ENCODE assay signal across 8 cellular contexts in the genomic region with DNA sequence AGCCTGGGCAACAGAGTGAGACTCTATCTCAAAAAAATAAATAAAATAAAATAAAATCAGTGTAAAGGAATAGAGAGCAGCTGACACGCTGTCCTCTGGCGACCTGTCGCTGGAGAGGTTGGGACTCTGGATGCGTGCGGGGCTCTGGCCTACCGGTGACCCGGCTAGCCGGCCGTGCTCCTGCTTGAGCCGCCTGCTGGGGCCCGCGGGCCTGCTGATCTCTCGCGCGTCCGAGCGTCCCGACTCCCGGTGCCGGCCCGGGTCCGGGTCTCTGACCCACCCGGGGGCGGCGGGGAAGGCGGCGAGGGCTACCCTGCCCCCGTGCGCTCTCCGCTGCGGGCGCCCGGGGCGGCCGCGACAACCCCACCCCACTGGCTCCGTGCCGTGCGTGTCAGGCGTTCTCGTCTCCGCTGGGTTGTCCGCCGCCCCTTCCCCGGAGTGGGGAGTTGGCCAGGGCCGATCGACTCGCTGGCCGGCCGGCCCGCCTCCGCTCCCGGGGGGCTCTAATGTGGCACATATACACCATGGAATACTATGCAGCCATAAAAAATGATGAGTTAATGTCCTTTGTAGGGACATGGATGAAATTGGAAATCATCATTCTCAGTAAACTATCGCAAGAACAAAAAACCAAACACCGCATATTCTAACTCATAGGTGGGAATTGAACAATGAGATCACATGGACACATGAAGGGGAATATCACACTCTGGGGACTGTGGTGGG. TPM values are rescaled to one million over a fixed set of nuclear protein-coding genes. Genes with fewer than 3 reads are reported as not detected.
DNase-seq lines count a peak whose midpoint lies in the region; ATAC-seq, FAIRE-seq and TF ChIP-seq lines count a peak whose summit lies in the region.
"Not testable (repeated sequence)": the region's sequence is repeated elsewhere in the genome, so short reads cannot be mapped to it uniquely, and the experiment has no call there.

No MANE protein-coding gene starts in this region.

- H2AFZ ChIP-seq in H1 (ENCODE audit: low read length) = not testable (repeated sequence)

- H3K79me2 ChIP-seq in H1 (ENCODE audit: control insufficient read depth in 1 of 2, insufficient read depth in 2 of 2, low read length in 2 of 2) = peaks cover 7 to 28% of the 10 kb centered on the region in 2 experiments

- ATAC-seq in A549; activated CD4-positive, alpha-beta T cell treated with anti-CD3 and anti-CD28 coated beads for 36 hours; activated naive CD8-positive, alpha-beta T cell treated with anti-CD3 and anti-CD28 coated beads, Interleukin-2, amount 50 U/mL, for 24 hours: not testable (repeated sequence)

- H2AK5ac ChIP-seq in H1 (ENCODE audit: low read depth, low read length) = not testable (repeated sequence)

- not testable (repeated sequence) for H3K27ac ChIP-seq in A549; H1 (ENCODE audit: low read depth, low read length); kidney (ENCODE audit: low read depth in 2 of 2, low read length in 2 of 2)
- H3K27ac ChIP-seq in spleen = peak overlapping the region in 4 of 8 donors; percentile 85 to 99 (median 87)

- not testable (repeated sequence) for H4K20me1 ChIP-seq in H1 (replicated peaks in 1 of 2; ENCODE audit: control insufficient read depth in 1 of 2, insufficient read depth in 2 of 2, low read length in 2 of 2)

- CTCF ChIA-PET in A549 (lab: Yijun Ruan, JAX) = interaction anchor here (7.9 kb wide), 1 partner anchor 9 kb away, joined by 84 read pairs; no protein-coding TSS in a partner anchor
- CTCF ChIA-PET in activated CD4-positive, alpha-beta T cell treated with anti-CD3 and anti-CD28 coated beads for 36 hours (lab: Charles Lee) = interaction anchor here (0.6 to 4.1 kb wide), 2 partner anchors 8 to 366 kb away, joined by 3 to 47 read pairs; no protein-coding TSS in a partner anchor
- CTCF ChIA-PET in H1 (lab: Charles Lee; ENCODE audit: partially characterized antibody) = not testable (repeated sequence)

- H2BK120ac ChIP-seq in H1 (replicated peaks; ENCODE audit: low read depth, low read length) = not testable (repeated sequence)

- H2BK5ac ChIP-seq in H1 (ENCODE audit: low read depth, low read length) = not testable (repeated sequence)

- peaks cover 13% of the 10 kb centered on the region; the same call in 2 of the 3 replicates for H3K4me1 ChIP-seq in A549
- not testable (repeated sequence) for H3K4me1 ChIP-seq in H1 (replicated peaks in 1 of 4; ENCODE audit: control insufficient read depth in 3 of 4, insufficient read depth in 4 of 4, low read length in 3 of 4)
- H3K4me1 ChIP-seq in kidney (ENCODE audit: control insufficient read depth in 1 of 2, insufficient read depth in 1 of 2, low read depth in 1 of 2, low read length in 2 of 2) = peaks cover 10 to 11% of the 10 kb centered on the region in 2 donors
- peaks cover 27 to 90% (median 51%) of the 10 kb centered on the region in 6 donors for H3K4me1 ChIP-seq in spleen

- 97% methylated on average over 52 of the region's 55 CpGs for WGBS in A549 (ENCODE audit: missing lambda C conversion rate)
- WGBS in H1 (ENCODE audit: extremely low coverage in 1 of 2, insufficient coverage in 1 of 2, insufficient read length in 1 of 2, insufficient replicate concordance in 2 of 2, low coverage in 1 of 2, low lambda C conversion rate in 2 of 2, missing lambda C conversion rate in 1 of 2), 2 experiments = 94% methylated on average over 54 of the region's 55 CpGs; no CpG with 5 or more reads in 1 of the 2 experiments
- 90 to 97% (median 92%) methylated on average over 54 to 55 of the region's 55 CpGs for WGBS in spleen, 5 donors

- H3K9me3 ChIP-seq in A549; H1 (ENCODE audit: insufficient read depth in 2 of 2, low read depth in 1 of 2, low read length in 1 of 2); kidney (ENCODE audit: control insufficient read depth in 1 of 2, low read length in 2 of 2); spleen: not testable (repeated sequence)

- TF ChIP-seq CTCF in A549 (IDR thresholded peaks at IDR 0.05); H1 (IDR thresholded peaks at IDR 0.05; ENCODE audit: control extremely low read depth in 1 of 3, insufficient read depth in 1 of 3, low read depth in 1 of 3, low read length in 3 of 3); kidney (IDR thresholded peaks at IDR 0.05; ENCODE audit: borderline replicate concordance, extremely low read depth, insufficient read depth); spleen (IDR thresholded peaks at IDR 0.05 in 8 of 11, conservative IDR thresholded peaks at IDR 0.05 in 3 of 11): not testable (repeated sequence)

- H4K5ac ChIP-seq in H1 (ENCODE audit: insufficient read length, low read depth, low read length) = not testable (repeated sequence)

- not testable (repeated sequence) for H4K8ac ChIP-seq in H1 (ENCODE audit: extremely low read depth, insufficient read depth, low read length)

- H3K36me3 ChIP-seq in H1 (ENCODE audit: control insufficient read depth in 2 of 4, insufficient read depth in 4 of 4, low read length in 3 of 4) (peaks cover 0 to 20% (median 5%) of the 10 kb centered on the region in 4 experiments; a peak in 5 of 8 replicates), kidney (ENCODE audit: control insufficient read depth in 1 of 2, insufficient read depth in 2 of 2, low read length in 2 of 2) (peaks cover 7 to 12% of the 10 kb centered on the region in 2 donors), spleen (peaks cover 0 to 59% (median 13%) of the 10 kb centered on the region in 6 donors)

- peaks cover 71% of the 10 kb centered on the region for H3K36me3 Mint-ChIP-seq in activated CD4-positive, alpha-beta T cell treated with anti-CD3 and anti-CD28 coated beads for 36 hours (ENCODE audit: low read depth)
- peaks cover 38% of the 10 kb centered on the region for H3K36me3 Mint-ChIP-seq in activated T-helper 1 cell treated with anti-CD3 and anti-CD28 coated beads, Interleukin-12 subunit alpha, Interleukin-12 subunit beta, Interleukin-2, Interleukin-4 antibody, amounts not matched to agents 30 ng/mL and 10 ng/mL and 1 ng/mL, durations not matched to agents 14 hours and 24 hours and 36 hours (ENCODE audit: low read depth)
- peaks cover 63% of the 10 kb centered on the region for H3K36me3 Mint-ChIP-seq in activated naive CD8-positive, alpha-beta T cell treated with anti-CD3 and anti-CD28 coated beads, Interleukin-2, amount 50 U/mL, for 24 hours (ENCODE audit: low read depth)

- not testable (repeated sequence) for H3K4me2 ChIP-seq in A549; H1 (ENCODE audit: insufficient read depth in 1 of 2, low read depth in 2 of 2, low read length in 2 of 2)

- intact Hi-C loops in activated CD4-positive, alpha-beta T cell treated with anti-CD3 and anti-CD28 coated beads for 36 hours (cut with DNase I, micrococcal nuclease) = loop anchor here in 1 of 2 experiments (10.0 kb wide), 1 partner anchor 1212 kb away; the partner anchor contains the start of gene ZBTB7B
- intact Hi-C loops in activated T-helper 1 cell treated with anti-CD3 and anti-CD28 coated beads, Interleukin-12 subunit alpha, Interleukin-12 subunit beta, Interleukin-2, Interleukin-4 antibody, amounts not matched to agents 30 ng/mL and 10 ng/mL and 1 ng/mL, durations not matched to agents 14 hours and 24 hours and 36 hours (cut with micrococcal nuclease) = loop anchor here (10.0 kb wide), 1 partner anchor 892 kb away; the partner anchor contains the start of gene RUSC1
- intact Hi-C loops in kidney (cut with DNase I); spleen (cut with DNase I; ENCODE audit: low total_unique reads): not testable (repeated sequence)

- H3K18ac ChIP-seq in H1 (ENCODE audit: extremely low read depth, low read length) = not testable (repeated sequence)

- H3K79me1 ChIP-seq in H1 (ENCODE audit: low read depth, low read length) = peaks cover 10% of the 10 kb centered on the region

- H3K4me1 Mint-ChIP-seq in activated CD4-positive, alpha-beta T cell treated with anti-CD3 and anti-CD28 coated beads for 36 hours = peaks cover 63% of the 10 kb centered on the region
- peaks cover 55% of the 10 kb centered on the region for H3K4me1 Mint-ChIP-seq in activated T-helper 1 cell treated with anti-CD3 and anti-CD28 coated beads, Interleukin-12 subunit alpha, Interleukin-12 subunit beta, Interleukin-2, Interleukin-4 antibody, amounts not matched to agents 30 ng/mL and 10 ng/mL and 1 ng/mL, durations not matched to agents 14 hours and 24 hours and 36 hours (ENCODE audit: low read depth)
- H3K4me1 Mint-ChIP-seq in activated naive CD8-positive, alpha-beta T cell treated with anti-CD3 and anti-CD28 coated beads, Interleukin-2, amount 50 U/mL, for 24 hours = peaks cover 81% of the 10 kb centered on the region

- TF ChIP-seq RAD21 in A549 (conservative IDR thresholded peaks at IDR 0.05 in 1 of 2, IDR thresholded peaks at IDR 0.05 in 1 of 2); H1 (IDR thresholded peaks at IDR 0.05 in 1 of 2, conservative IDR thresholded peaks at IDR 0.05 in 1 of 2; ENCODE audit: low read depth in 2 of 2, low read length in 2 of 2): not testable (repeated sequence)

- not testable (repeated sequence) for H2BK15ac ChIP-seq in H1 (ENCODE audit: low read length)

- H3K23me2 ChIP-seq in H1 (ENCODE audit: low read depth, low read length) = not testable (repeated sequence)

- POLR2A ChIA-PET in A549 (lab: Yijun Ruan, JAX); activated CD4-positive, alpha-beta T cell treated with anti-CD3 and anti-CD28 coated beads for 36 hours (lab: Charles Lee): not testable (repeated sequence)
- POLR2A ChIA-PET in H1 (lab: Charles Lee; ENCODE audit: partially characterized antibody) = interaction anchor here (0.6 to 6.5 kb wide), 7 partner anchors 8 to 300 kb away, joined by 3 to 77 read pairs (median 3); no protein-coding TSS in a partner anchor

- H3K9me3 Mint-ChIP-seq in activated CD4-positive, alpha-beta T cell treated with anti-CD3 and anti-CD28 coated beads for 36 hours (ENCODE audit: low read depth); activated T-helper 1 cell treated with anti-CD3 and anti-CD28 coated beads, Interleukin-12 subunit alpha, Interleukin-12 subunit beta, Interleukin-2, Interleukin-4 antibody, amounts not matched to agents 30 ng/mL and 10 ng/mL and 1 ng/mL, durations not matched to agents 14 hours and 24 hours and 36 hours; activated naive CD8-positive, alpha-beta T cell treated with anti-CD3 and anti-CD28 coated beads, Interleukin-2, amount 50 U/mL, for 24 hours: not testable (repeated sequence)

- FAIRE-seq in A549 (lab: Jason Lieb, UNC) (peak; percentile 100), H54 (lab: Jason Lieb, UNC) (peak; percentile 6), H1 (lab: Jason Lieb, UNC) (peak; percentile 100), kidney (lab: Jason Lieb, UNC) (peak; percentile 99)

- not testable (repeated sequence) for H2BK20ac ChIP-seq in H1 (ENCODE audit: low read length)

- H3K23ac ChIP-seq in H1 (ENCODE audit: insufficient read length) = not testable (repeated sequence)

- not testable (repeated sequence) for H3K14ac ChIP-seq in H1 (ENCODE audit: insufficient read length)

- peak overlapping the region; percentile 85 for H3K27ac Mint-ChIP-seq in activated CD4-positive, alpha-beta T cell treated with anti-CD3 and anti-CD28 coated beads for 36 hours
- H3K27ac Mint-ChIP-seq in activated T-helper 1 cell treated with anti-CD3 and anti-CD28 coated beads, Interleukin-12 subunit alpha, Interleukin-12 subunit beta, Interleukin-2, Interleukin-4 antibody, amounts not matched to agents 30 ng/mL and 10 ng/mL and 1 ng/mL, durations not matched to agents 14 hours and 24 hours and 36 hours = peak overlapping the region; percentile 75
- H3K27ac Mint-ChIP-seq in activated naive CD8-positive, alpha-beta T cell treated with anti-CD3 and anti-CD28 coated beads, Interleukin-2, amount 50 U/mL, for 24 hours = peak overlapping the region; percentile 99

- not testable (repeated sequence) for DNase-seq in A549 (ENCODE audit: low read depth in 1 of 2, low spot score in 1 of 2); H54 (ENCODE audit: insufficient read length, low spot score); activated CD4-positive, alpha-beta T cell treated with anti-CD3 and anti-CD28 coated beads for 36 hours; activated T-helper 1 cell treated with anti-CD3 and anti-CD28 coated beads, Interleukin-12 subunit alpha, Interleukin-12 subunit beta, Interleukin-2, Interleukin-4 antibody, amounts not matched to agents 30 ng/mL and 10 ng/mL and 1 ng/mL, durations not matched to agents 14 hours and 24 hours and 36 hours (ENCODE audit: low spot score); activated naive CD8-positive, alpha-beta T cell treated with anti-CD3 and anti-CD28 coated beads, Interleukin-2, amount 50 U/mL, for 24 hours; H1 (ENCODE audit: low read depth in 1 of 2, low spot score in 2 of 2); kidney
- peak; percentile 72 for DNase-seq in spleen

- not testable (repeated sequence) for H3K27me3 ChIP-seq in H1 (replicated peaks in 1 of 4; ENCODE audit: control insufficient read depth in 3 of 4, extremely low read depth in 1 of 4, insufficient read depth in 3 of 4, low read length in 3 of 4); spleen (replicated peaks in 1 of 7)

- H3K27me3 Mint-ChIP-seq in activated CD4-positive, alpha-beta T cell treated with anti-CD3 and anti-CD28 coated beads for 36 hours; activated T-helper 1 cell treated with anti-CD3 and anti-CD28 coated beads, Interleukin-12 subunit alpha, Interleukin-12 subunit beta, Interleukin-2, Interleukin-4 antibody, amounts not matched to agents 30 ng/mL and 10 ng/mL and 1 ng/mL, durations not matched to agents 14 hours and 24 hours and 36 hours (ENCODE audit: insufficient read depth); activated naive CD8-positive, alpha-beta T cell treated with anti-CD3 and anti-CD28 coated beads, Interleukin-2, amount 50 U/mL, for 24 hours: not testable (repeated sequence)

- not testable (repeated sequence) for H3K56ac ChIP-seq in H1 (replicated peaks; ENCODE audit: insufficient read length, low read depth, low read length)

- peak overlapping the region; percentile 72 for H3K4me3 Mint-ChIP-seq in activated CD4-positive, alpha-beta T cell treated with anti-CD3 and anti-CD28 coated beads for 36 hours
- H3K4me3 Mint-ChIP-seq in activated T-helper 1 cell treated with anti-CD3 and anti-CD28 coated beads, Interleukin-12 subunit alpha, Interleukin-12 subunit beta, Interleukin-2, Interleukin-4 antibody, amounts not matched to agents 30 ng/mL and 10 ng/mL and 1 ng/mL, durations not matched to agents 14 hours and 24 hours and 36 hours = peak overlapping the region; percentile 32
- H3K4me3 Mint-ChIP-seq in activated naive CD8-positive, alpha-beta T cell treated with anti-CD3 and anti-CD28 coated beads, Interleukin-2, amount 50 U/mL, for 24 hours = not testable (repeated sequence)

- H3K4ac ChIP-seq in H1 (replicated peaks; ENCODE audit: insufficient read length, low read depth, low read length) = not testable (repeated sequence)

- TF ChIP-seq POLR2A in A549 (IDR thresholded peaks at IDR 0.05; ENCODE audit: low read length); H54 (IDR thresholded peaks at IDR 0.05; ENCODE audit: low read depth, low read length); H1 (IDR thresholded peaks at IDR 0.05; ENCODE audit: control extremely low read depth in 1 of 2, low read depth in 2 of 2, low read length in 2 of 2); spleen (IDR thresholded peaks at IDR 0.05): not testable (repeated sequence)

- not testable (repeated sequence) for H2BK12ac ChIP-seq in H1 (ENCODE audit: low read depth, low read length)

- not testable (repeated sequence) for H3K9ac ChIP-seq in H1 (replicated peaks in 1 of 4; ENCODE audit: extremely low read depth in 1 of 4, low read depth in 3 of 4, low read length in 3 of 4); kidney (ENCODE audit: low read length in 2 of 2)

- not testable (repeated sequence) for H3K4me3 ChIP-seq in A549; H1 (ENCODE audit: extremely low read depth in 1 of 4, insufficient read depth in 2 of 4, low read depth in 3 of 4, low read length in 4 of 4); kidney (ENCODE audit: low read length in 2 of 2); spleen

- H4K91ac ChIP-seq in H1 (replicated peaks; ENCODE audit: insufficient read length, low read length) = not testable (repeated sequence)

- TF ChIP-seq EP300 in A549 (IDR thresholded peaks at IDR 0.05); H1 (IDR thresholded peaks at IDR 0.05; ENCODE audit: borderline replicate concordance in 1 of 2, low read depth in 2 of 2, low read length in 2 of 2): not testable (repeated sequence)

RNA-seq across cellular contexts. Expression of gene PMF1, which starts 3.7 kb away (rescaled TPM):
- polyA plus RNA-seq in A549 (2011; rRNA removed) (61.4 and 63.9 TPM in 2 replicates), A549 (2017; fragmentation: RNase III; extraction: RNeasy Plus Mini Kit Qiagen cat#74134 plus additional on column Dnase treatment) (57.7 to 59.8 TPM (median 59.4 TPM) in 3 replicates), H1 (2011; rRNA removed) (296 and 337 TPM in 2 replicates), kidney (ENCODE audit: insufficient read depth, low read depth, low replicate concordance) (110 TPM), spleen (10 to 100 TPM; 66.3 to 97.6 (median 79.3) TPM)
- polyA plus RNA-seq in A549 (2012; cell fraction: cytosol; rRNA removed) = 104 and 111 TPM in 2 replicates
- polyA plus RNA-seq in A549 (2012; cell fraction: nucleus; rRNA removed) = 92.8 and 122 TPM in 2 replicates
- polyA minus RNA-seq in A549 (2011; rRNA and poly(A)+ RNA removed) = 22.0 and 25.5 TPM in 2 replicates
- total RNA-seq in activated CD4-positive, alpha-beta T cell treated with anti-CD3 and anti-CD28 coated beads for 36 hours = 100 to 1,000 TPM; 108 to 117 TPM
- total RNA-seq in activated T-helper 1 cell treated with anti-CD3 and anti-CD28 coated beads, Interleukin-12 subunit alpha, Interleukin-12 subunit beta, Interleukin-2, Interleukin-4 antibody, amounts not matched to agents 30 ng/mL and 10 ng/mL and 1 ng/mL, durations not matched to agents 14 hours and 24 hours and 36 hours = 105 and 111 TPM in 2 replicates
- total RNA-seq in H1 (2021; fragmentation: NEBNext Ultra II Directional; extraction: Animal tissue kit (Norgen Biotek cat#: 25700)) = 113 and 116 TPM in 2 replicates
- 245 TPM for polyA plus RNA-seq in H1 (2011; cell fraction: cytosol; rRNA removed)
- polyA plus RNA-seq in H1 (2011; cell fraction: nucleus; rRNA removed) = 147 TPM
- polyA plus RNA-seq in H1 (2012, experiment 1 of 2) = 99.8 to 147 TPM (median 136 TPM) in 4 replicates
- 165 TPM for polyA plus RNA-seq in H1 (2012, experiment 2 of 2)
- polyA plus RNA-seq in H1 (2013, experiment 1 of 2) = 91.8 TPM
- polyA plus RNA-seq in H1 (2013, experiment 2 of 2) = 90.0 TPM
- 59.3 and 61.4 TPM in 2 replicates for polyA minus RNA-seq in H1 (2011; rRNA and poly(A)+ RNA removed)
- polyA minus RNA-seq in H1 (2011; cell fraction: cytosol; rRNA and poly(A)+ RNA removed) = 43.6 TPM
- 23.0 TPM for polyA minus RNA-seq in H1 (2011; cell fraction: nucleus; rRNA and poly(A)+ RNA removed)
- total RNA-seq in kidney (65.6 TPM), spleen (10 to 100 TPM; 43.8 to 74.0 (median 59.5) TPM)

RNA-seq across cellular contexts. Expression of gene SLC25A44, which starts 22.6 kb away (rescaled TPM):
- 30.7 and 38.8 TPM in 2 replicates for polyA plus RNA-seq in A549 (2011; rRNA removed)
- 19.9 and 24.4 TPM in 2 replicates for polyA plus RNA-seq in A549 (2012; cell fraction: cytosol; rRNA removed)
- polyA plus RNA-seq in A549 (2012; cell fraction: nucleus; rRNA removed) = 11.8 and 17.0 TPM in 2 replicates
- polyA plus RNA-seq in A549 (2017; fragmentation: RNase III; extraction: RNeasy Plus Mini Kit Qiagen cat#74134 plus additional on column Dnase treatment) = 22.7 to 25.1 TPM (median 23.1 TPM) in 3 replicates
- polyA minus RNA-seq in A549 (2011; rRNA and poly(A)+ RNA removed) = 34.0 and 47.4 TPM in 2 replicates
- 10 to 100 TPM; 42.4 to 51.9 TPM for total RNA-seq in activated CD4-positive, alpha-beta T cell treated with anti-CD3 and anti-CD28 coated beads for 36 hours
- total RNA-seq in activated T-helper 1 cell treated with anti-CD3 and anti-CD28 coated beads, Interleukin-12 subunit alpha, Interleukin-12 subunit beta, Interleukin-2, Interleukin-4 antibody, amounts not matched to agents 30 ng/mL and 10 ng/mL and 1 ng/mL, durations not matched to agents 14 hours and 24 hours and 36 hours = 67.6 and 79.3 TPM in 2 replicates
- 23.4 and 31.4 TPM in 2 replicates for total RNA-seq in H1 (2021; fragmentation: NEBNext Ultra II Directional; extraction: Animal tissue kit (Norgen Biotek cat#: 25700))
- polyA plus RNA-seq in H1 (2011; rRNA removed) = 27.0 and 32.1 TPM in 2 replicates
- polyA plus RNA-seq in H1 (2011; cell fraction: cytosol; rRNA removed) = 26.1 TPM
- polyA plus RNA-seq in H1 (2011; cell fraction: nucleus; rRNA removed) = 19.4 TPM
- polyA plus RNA-seq in H1 (2012, experiment 1 of 2) = 21.8 to 26.9 TPM (median 25.5 TPM) in 4 replicates
- 11.2 TPM for polyA plus RNA-seq in H1 (2012, experiment 2 of 2)
- 19.3 TPM for polyA plus RNA-seq in H1 (2013, experiment 1 of 2)
- polyA plus RNA-seq in H1 (2013, experiment 2 of 2) = 21.1 TPM
- polyA minus RNA-seq in H1 (2011; rRNA and poly(A)+ RNA removed) = 50.6 and 53.0 TPM in 2 replicates
- polyA minus RNA-seq in H1 (2011; cell fraction: cytosol; rRNA and poly(A)+ RNA removed) = 18.2 TPM
- polyA minus RNA-seq in H1 (2011; cell fraction: nucleus; rRNA and poly(A)+ RNA removed) = 15.3 TPM
- 28.1 TPM for total RNA-seq in kidney
- polyA plus RNA-seq in kidney (ENCODE audit: insufficient read depth, low read depth, low replicate concordance) = 29.0 TPM
- total RNA-seq in spleen = 10 to 100 TPM; 22.8 to 32.7 (median 29.0) TPM
- polyA plus RNA-seq in spleen = 1 to 10 TPM; 4.8 to 8.4 (median 6.2) TPM

RNA-seq across cellular contexts. Expression of gene BGLAP, which starts 25.5 kb away (rescaled TPM):
- polyA plus RNA-seq in A549 (2011; rRNA removed) = 0.12 and 0.42 TPM in 2 replicates
- polyA plus RNA-seq in A549 (2012; cell fraction: cytosol; rRNA removed) = 0.53 and 0.56 TPM in 2 replicates
- 3.5 and 4.8 TPM in 2 replicates for polyA plus RNA-seq in A549 (2012; cell fraction: nucleus; rRNA removed)
- 0.23 to 0.30 TPM in 2 of 3 replicates, not detected in the other for polyA plus RNA-seq in A549 (2017; fragmentation: RNase III; extraction: RNeasy Plus Mini Kit Qiagen cat#74134 plus additional on column Dnase treatment)
- 0.54 TPM in 1 of 2 replicates, not detected in the other for polyA minus RNA-seq in A549 (2011; rRNA and poly(A)+ RNA removed)
- 1 to 10 TPM; 2.1 to 2.4 TPM for total RNA-seq in activated CD4-positive, alpha-beta T cell treated with anti-CD3 and anti-CD28 coated beads for 36 hours
- 1.8 and 2.5 TPM in 2 replicates for total RNA-seq in activated T-helper 1 cell treated with anti-CD3 and anti-CD28 coated beads, Interleukin-12 subunit alpha, Interleukin-12 subunit beta, Interleukin-2, Interleukin-4 antibody, amounts not matched to agents 30 ng/mL and 10 ng/mL and 1 ng/mL, durations not matched to agents 14 hours and 24 hours and 36 hours
- total RNA-seq in H1 (2021; fragmentation: NEBNext Ultra II Directional; extraction: Animal tissue kit (Norgen Biotek cat#: 25700)) = 0.78 and 1.2 TPM in 2 replicates
- polyA plus RNA-seq in H1 (2011; rRNA removed) = 1.5 and 3.2 TPM in 2 replicates
- 1.9 TPM for polyA plus RNA-seq in H1 (2011; cell fraction: cytosol; rRNA removed)
- 7.6 TPM for polyA plus RNA-seq in H1 (2011; cell fraction: nucleus; rRNA removed)
- polyA plus RNA-seq in H1 (2012, experiment 1 of 2) = 0.84 to 3.5 TPM (median 2.3 TPM) in 4 replicates
- polyA plus RNA-seq in H1 (2012, experiment 2 of 2) = 1.1 TPM
- 0.95 TPM for polyA plus RNA-seq in H1 (2013, experiment 1 of 2)
- 0.44 TPM for polyA plus RNA-seq in H1 (2013, experiment 2 of 2)
- 0.60 and 0.88 TPM in 2 replicates for polyA minus RNA-seq in H1 (2011; rRNA and poly(A)+ RNA removed)
- not detected for polyA minus RNA-seq in H1 (2011; cell fraction: cytosol; rRNA and poly(A)+ RNA removed)
- polyA minus RNA-seq in H1 (2011; cell fraction: nucleus; rRNA and poly(A)+ RNA removed) = 3.2 TPM
- total RNA-seq in kidney = 1.8 TPM
- polyA plus RNA-seq in kidney (ENCODE audit: insufficient read depth, low read depth, low replicate concordance) = 1.7 TPM
- 1 to 10 TPM; 1.8 to 6.0 (median 2.5) TPM for total RNA-seq in spleen
- 1 to 10 TPM; 1.7 to 2.4 (median 2.4) TPM for polyA plus RNA-seq in spleen

RNA-seq across cellular contexts. Expression of gene PAQR6, which starts 31.3 kb away (rescaled TPM):
- polyA plus RNA-seq in A549 (2011; rRNA removed) (2.4 and 2.8 TPM in 2 replicates), A549 (2017; fragmentation: RNase III; extraction: RNeasy Plus Mini Kit Qiagen cat#74134 plus additional on column Dnase treatment) (5.6 to 10.6 TPM (median 8.6 TPM) in 3 replicates), H1 (2011; rRNA removed) (11.3 and 20.2 TPM in 2 replicates), kidney (ENCODE audit: insufficient read depth, low read depth, low replicate concordance) (2.0 TPM), spleen (1 to 10 TPM in 2 of 3 donors, under 1 TPM in 1; 0.80 to 2.3 (median 2.2) TPM)
- 2.1 and 3.1 TPM in 2 replicates for polyA plus RNA-seq in A549 (2012; cell fraction: cytosol; rRNA removed)
- 42.4 and 46.8 TPM in 2 replicates for polyA plus RNA-seq in A549 (2012; cell fraction: nucleus; rRNA removed)
- polyA minus RNA-seq in A549 (2011; rRNA and poly(A)+ RNA removed) = 0.29 and 1.1 TPM in 2 replicates
- 1 to 10 TPM; 4.7 to 5.7 TPM for total RNA-seq in activated CD4-positive, alpha-beta T cell treated with anti-CD3 and anti-CD28 coated beads for 36 hours
- 5.0 and 5.2 TPM in 2 replicates for total RNA-seq in activated T-helper 1 cell treated with anti-CD3 and anti-CD28 coated beads, Interleukin-12 subunit alpha, Interleukin-12 subunit beta, Interleukin-2, Interleukin-4 antibody, amounts not matched to agents 30 ng/mL and 10 ng/mL and 1 ng/mL, durations not matched to agents 14 hours and 24 hours and 36 hours
- 7.1 and 7.2 TPM in 2 replicates for total RNA-seq in H1 (2021; fragmentation: NEBNext Ultra II Directional; extraction: Animal tissue kit (Norgen Biotek cat#: 25700))
- polyA plus RNA-seq in H1 (2011; cell fraction: cytosol; rRNA removed) = 9.6 TPM
- polyA plus RNA-seq in H1 (2011; cell fraction: nucleus; rRNA removed) = 51.0 TPM
- 11.2 to 16.4 TPM (median 12.5 TPM) in 4 replicates for polyA plus RNA-seq in H1 (2012, experiment 1 of 2)
- polyA plus RNA-seq in H1 (2012, experiment 2 of 2) = 3.1 TPM
- polyA plus RNA-seq in H1 (2013, experiment 1 of 2) = 7.7 TPM
- 5.3 TPM for polyA plus RNA-seq in H1 (2013, experiment 2 of 2)
- polyA minus RNA-seq in H1 (2011; rRNA and poly(A)+ RNA removed) = 1.1 TPM in 2 replicates
- 4.1 TPM for polyA minus RNA-seq in H1 (2011; cell fraction: cytosol; rRNA and poly(A)+ RNA removed)
- polyA minus RNA-seq in H1 (2011; cell fraction: nucleus; rRNA and poly(A)+ RNA removed) = 4.6 TPM
- total RNA-seq in kidney (4.2 TPM), spleen (1 to 10 TPM in 6 of 7 donors, under 1 TPM in 1; 0.94 to 4.0 (median 1.8) TPM)
